24 cellular contexts compared by ENCODE assay signal in genomic region chr11:43554148-43554473, GRCh38.
DNase-seq lines count a peak whose midpoint lies in the region; ATAC-seq, FAIRE-seq and TF ChIP-seq lines count a peak whose summit lies in the region.
"Had no signal": no experiment of that assay in that cellular context is flagged by ENCODE, and none has a peak within 500 bp of the region (broad histone marks: within the 10 kb centered on the region; RNA-seq: fewer than 3 reads in every experiment).

No MANE protein-coding gene starts in this region.

- no peaks in the 10 kb centered on the region for H3K79me2 ChIP-seq in GM12878 (ENCODE audit: control insufficient read depth, insufficient read depth, low read length)
- H3K79me2 ChIP-seq in neural progenitor cell (ENCODE audit: low read depth), result no peaks in the 10 kb centered on the region

- H3K36me3 Mint-ChIP-seq in neural progenitor cell, result no peaks in the 10 kb centered on the region
- H3K36me3 Mint-ChIP-seq: CD4-positive, CD25-positive, alpha-beta regulatory T cell; IgD-negative memory B cell; T-cell had no signal

- DNase-seq in G401 (ENCODE audit: low spot score), result peak; percentile 17
- no peak for DNase-seq in GM12878 (ENCODE audit: low read depth, low spot score)
- DNase-seq in neural progenitor cell (ENCODE audit: low spot score), result no peak
- no peak for DNase-seq in effector memory CD4-positive, alpha-beta T cell
- DNase-seq in NK-92 treated with Interleukin-12 subunit alpha and Interleukin-12 subunit beta, amount 100 ng/mL, for 24 hours (lab: John Stamatoyannopoulos, UW), result no peak
- DNase-seq in activated naive CD4-positive, alpha-beta T cell (lab: John Stamatoyannopoulos, UW), result no peak
- DNase-seq: 8988T; CD4-positive, CD25-positive, alpha-beta regulatory T cell; Kasumi-1; MV-4-11; NCI-H1105 treated with DMSO at 0.1 percent for 48 hours; NCI-H146; NCI-H1930; NCI-H446; NCI-H524 treated with DMSO at 0.1 percent for 48 hours; NCI-H774; Right ventricle myocardium superior; RPMI8226; T-cell had no signal

- peaks cover 59% of the 10 kb centered on the region for H3K4me1 Mint-ChIP-seq in neural progenitor cell

- TF ChIP-seq EP300 in GM12878 (IDR thresholded peaks at IDR 0.05; ENCODE audit: borderline replicate concordance in 1 of 2, control insufficient read depth in 1 of 2, low read depth in 2 of 2, low read length in 2 of 2), result no peak

- H3K9me3 Mint-ChIP-seq in neural progenitor cell, result no peaks in the 10 kb centered on the region
- H3K9me3 Mint-ChIP-seq: IgD-negative memory B cell, T-cell had no signal

- H3K9me3 ChIP-seq in GM12878 (replicated peaks; ENCODE audit: control insufficient read depth, insufficient read depth, low read length) (no peaks in the 10 kb centered on the region), neural progenitor cell (ENCODE audit: low read depth) (no peaks in the 10 kb centered on the region)
- no peaks in the 10 kb centered on the region for H3K9me3 ChIP-seq in effector memory CD4-positive, alpha-beta T cell (ENCODE audit: control insufficient read depth, low read length)
- H3K9me3 ChIP-seq: BLaER1 had no signal

- H3K4me2 ChIP-seq in GM12878 (ENCODE audit: control insufficient read depth, insufficient read depth), result peak overlapping the region; percentile 12; the same call in 1 of the 2 replicates
- H3K4me2 ChIP-seq in neural progenitor cell, result peak overlapping the region; percentile 3
- H3K4me2 ChIP-seq: BLaER1 had no signal

- no peak for TF ChIP-seq RAD21 in GM12878 (IDR thresholded peaks at IDR 0.05; ENCODE audit: insufficient read depth, low read depth, low read length)

- no peak overlapping the region for H3K27ac Mint-ChIP-seq in neural progenitor cell
- H3K27ac Mint-ChIP-seq: CD4-positive, CD25-positive, alpha-beta regulatory T cell; IgD-negative memory B cell; T-cell had no signal

- no peak overlapping the region for H3K9ac ChIP-seq in GM12878 (ENCODE audit: control insufficient read depth, insufficient read depth, low read length)
- no peak overlapping the region for H3K9ac ChIP-seq in neural progenitor cell
- H3K9ac ChIP-seq: BLaER1 had no signal

- FAIRE-seq in GM12878 (lab: Jason Lieb, UNC), result no peak
- FAIRE-seq: H54 had no signal

- H4K20me1 ChIP-seq in GM12878 (ENCODE audit: control insufficient read depth, insufficient read depth), result no peaks in the 10 kb centered on the region
- no peaks in the 10 kb centered on the region for H4K20me1 ChIP-seq in neural progenitor cell (ENCODE audit: low read depth)
- H4K20me1 ChIP-seq: BLaER1 had no signal

- H3K36me3 ChIP-seq in GM12878 (ENCODE audit: control insufficient read depth in 2 of 2, insufficient read depth in 2 of 2, low read length in 1 of 2), result no peaks in the 10 kb centered on the region
- H3K36me3 ChIP-seq in neural progenitor cell, result no peaks in the 10 kb centered on the region
- H3K36me3 ChIP-seq in effector memory CD4-positive, alpha-beta T cell (ENCODE audit: control insufficient read depth, insufficient read depth, low read length), result no peaks in the 10 kb centered on the region
- H3K36me3 ChIP-seq: BLaER1 had no signal

- peaks cover 5% of the 10 kb centered on the region for H3K27me3 Mint-ChIP-seq in neural progenitor cell (ENCODE audit: insufficient read depth, low read depth)

- 8% methylated on average over 6 of the region's 6 CpGs for WGBS in GM12878 (ENCODE audit: insufficient coverage, insufficient replicate concordance, low lambda C conversion rate, missing lambda C conversion rate)

- H3K27ac ChIP-seq in GM12878 (ENCODE audit: control insufficient read depth, insufficient read depth), result no peak overlapping the region
- no peak overlapping the region for H3K27ac ChIP-seq in neural progenitor cell
- H3K27ac ChIP-seq in effector memory CD4-positive, alpha-beta T cell (ENCODE audit: insufficient read depth, low read length, poor library complexity, severe bottlenecking), result no peak overlapping the region
- H3K27ac ChIP-seq: BLaER1, HL-60 had no signal

- POLR2A ChIA-PET in GM12878 (lab: Charles Lee), result no interaction called here

- H3K4me3 Mint-ChIP-seq in neural progenitor cell, result no peak overlapping the region
- H3K4me3 Mint-ChIP-seq: CD4-positive, CD25-positive, alpha-beta regulatory T cell; T-cell had no signal

- H3K27me3 ChIP-seq in GM12878 (replicated peaks in 1 of 2; ENCODE audit: control insufficient read depth in 2 of 2, insufficient read depth in 2 of 2, low read length in 1 of 2) (peaks cover 6 to 18% of the 10 kb centered on the region in 2 experiments), neural progenitor cell (peaks cover 25% of the 10 kb centered on the region)
- peaks cover 15% of the 10 kb centered on the region for H3K27me3 ChIP-seq in effector memory CD4-positive, alpha-beta T cell (replicated peaks; ENCODE audit: control insufficient read depth, insufficient read depth, low read length, poor library complexity, severe bottlenecking)

- SMC1A ChIA-PET in GM12878 (lab: Charles Lee; ENCODE audit: uncharacterized antibody, unreplicated experiment), result interaction anchor here (1.3 to 1.7 kb wide), 2 partner anchors 12 to 19 kb away, joined by 3 to 4 read pairs; no protein-coding TSS in a partner anchor

- H2AFZ ChIP-seq in GM12878 (ENCODE audit: control insufficient read depth, low read depth, low read length) (no peak overlapping the region), neural progenitor cell (replicated peaks) (no peak overlapping the region)

- no TSS peak for BruUV-seq in GM12878 (replicated peaks; lab: Mats Ljungman, UMichigan)

- H3F3A ChIP-seq in neural progenitor cell (ENCODE audit: low read depth), result peaks cover 38% of the 10 kb centered on the region

- in situ Hi-C loops in G401 (cut with HindIII; ENCODE audit: low sequenced_read_pairs), result no loop called here
- in situ Hi-C loops in GM12878 (cut with MboI), result no loop called here

- H3K4me3 ChIP-seq in GM12878 (no peak overlapping the region), neural progenitor cell (no peak overlapping the region)
- H3K4me3 ChIP-seq in effector memory CD4-positive, alpha-beta T cell (ENCODE audit: insufficient read depth, low read depth, low read length, poor library complexity, severe bottlenecking), result no peak overlapping the region
- H3K4me3 ChIP-seq: BLaER1 had no signal

- H3K4me1 ChIP-seq in GM12878 (ENCODE audit: control insufficient read depth, insufficient read depth, low read length), result peaks cover 12% of the 10 kb centered on the region
- H3K4me1 ChIP-seq in neural progenitor cell, result peaks cover 53% of the 10 kb centered on the region
- no peaks in the 10 kb centered on the region for H3K4me1 ChIP-seq in effector memory CD4-positive, alpha-beta T cell (ENCODE audit: control insufficient read depth, insufficient read depth, low read length, poor library complexity, severe bottlenecking)

- TF ChIP-seq POLR2A in GM12878 (IDR thresholded peaks at IDR 0.05; ENCODE audit: low read depth, low read length), result no peak

- TF ChIP-seq CTCF in GM12878 (IDR thresholded peaks at IDR 0.05 in 2 of 3, conservative IDR thresholded peaks at IDR 0.05 in 1 of 3; ENCODE audit: control insufficient read depth in 2 of 3, extremely low read depth in 1 of 3, insufficient read depth in 1 of 3, low read depth in 3 of 3, low read length in 3 of 3), result no peak
- TF ChIP-seq CTCF in neural progenitor cell (IDR thresholded peaks at IDR 0.05), result no peak

- intact Hi-C loops in GM12878 (cut with micrococcal nuclease; ENCODE audit: unreplicated experiment), result no loop called here

- CTCF ChIA-PET in GM12878 (lab: Yijun Ruan, JAX), result no interaction called here

- ATAC-seq in HG02623 (IDR thresholded peaks at IDR 0.05; ENCODE audit: unreplicated experiment) (peak; percentile 12), GM12878 (no peak)
- ATAC-seq: T-cell had no signal

- RAD21 ChIA-PET in GM12878 (lab: Charles Lee; ENCODE audit: unreplicated experiment), result no interaction called here

TF ChIP-seq in GM12878, 131 proteins besides CTCF, POLR2A, EP300 and RAD21:
- no peak for TF ChIP-seq STAT3 (IDR thresholded peaks at IDR 0.05; ENCODE audit: low read depth, low read length)
- no peak for TF ChIP-seq NR2F1 (conservative IDR thresholded peaks at IDR 0.05)
- TF ChIP-seq TCF12 (IDR thresholded peaks at IDR 0.05; ENCODE audit: low read depth, low read length), result no peak
- 0 out of 2 replicates have a peak, but pooled peaks have one; percentile 4 for TF ChIP-seq ZNF217 (IDR thresholded peaks at IDR 0.05)
- TF ChIP-seq ZSCAN29 (IDR thresholded peaks at IDR 0.05), result no peak
- TF ChIP-seq RCOR1 (conservative IDR thresholded peaks at IDR 0.05; ENCODE audit: low read depth, low read length), result no peak
- TF ChIP-seq DPF2 (IDR thresholded peaks at IDR 0.05), result no peak
